17 cellular contexts compared by ENCODE assay signal in genomic region chr3:78101363-78101762, GRCh38.
DNase-seq lines count a peak whose midpoint lies in the region; ATAC-seq, FAIRE-seq and TF ChIP-seq lines count a peak whose summit lies in the region.
"Had no signal": no experiment of that assay in that cellular context is flagged by ENCODE, and none has a peak within 500 bp of the region (broad histone marks: within the 10 kb centered on the region; RNA-seq: fewer than 3 reads in every experiment).

No MANE protein-coding gene starts in this region.

- H2BK120ac ChIP-seq in IMR-90 (ENCODE audit: low read depth, low read length), result no peak overlapping the region

- TF ChIP-seq POLR2A in IMR-90 (IDR thresholded peaks at IDR 0.05; ENCODE audit: low read depth, low read length), result no peak

- no peaks in the 10 kb centered on the region for H3K27me3 Mint-ChIP-seq in immature natural killer cell (ENCODE audit: low read depth in 3 of 3)
- H3K27me3 Mint-ChIP-seq: activated CD4-positive, alpha-beta T cell treated with anti-CD3 and anti-CD28 coated beads for 36 hours had no signal

- H3K9me3 ChIP-seq in IMR-90 (ENCODE audit: control insufficient read depth, insufficient read depth, low read length), result no peaks in the 10 kb centered on the region
- no peaks in the 10 kb centered on the region for H3K9me3 ChIP-seq in keratinocyte (ENCODE audit: control insufficient read depth, low read depth, low read length)
- H3K9me3 ChIP-seq: upper lobe of left lung had no signal

- no peaks in the 10 kb centered on the region for H3K79me1 ChIP-seq in IMR-90 (ENCODE audit: low read depth in 1 of 2, low read length in 2 of 2)

- H3K27me3 ChIP-seq in IMR-90 (ENCODE audit: control insufficient read depth, insufficient read depth, low read length), result no peaks in the 10 kb centered on the region
- no peaks in the 10 kb centered on the region for H3K27me3 ChIP-seq in keratinocyte (ENCODE audit: control insufficient read depth, extremely low read depth, insufficient read depth, low read length)
- H3K27me3 ChIP-seq: upper lobe of left lung had no signal

- dilution Hi-C loops in IMR-90 (cut with HindIII; ENCODE audit: low sequenced_read_pairs, unreplicated experiment), result no loop called here
- dilution Hi-C loops in keratinocyte (cut with MboI; ENCODE audit: extremely low pct_ligation_motif_present, low sequenced_read_pairs), result no loop called here

- no peak overlapping the region for H3K27ac ChIP-seq in IMR-90 (ENCODE audit: insufficient read depth, low read length)
- no peak overlapping the region for H3K27ac ChIP-seq in keratinocyte (ENCODE audit: control insufficient read depth, insufficient read depth, low read length)
- H3K27ac ChIP-seq: upper lobe of left lung had no signal

- POLR2A ChIA-PET in IMR-90 (lab: Charles Lee; ENCODE audit: unreplicated experiment), result no interaction called here

- H2AFZ ChIP-seq in IMR-90 (replicated peaks; ENCODE audit: low read length, poor library complexity), result no peak overlapping the region
- no peak overlapping the region for H2AFZ ChIP-seq in keratinocyte (ENCODE audit: control insufficient read depth, low read length)

- no CpG with 5 or more reads among the region's 2 CpGs for WGBS in IMR-90 (ENCODE audit: extremely low coverage in 2 of 2, insufficient read length in 1 of 2), 2 experiments

- in situ Hi-C loops in IMR-90 (cut with MboI; ENCODE audit: low sequenced_read_pairs), result no loop called here

- H3K9ac ChIP-seq in IMR-90 (ENCODE audit: low read depth, low read length), result no peak overlapping the region
- H3K9ac ChIP-seq in keratinocyte (ENCODE audit: control insufficient read depth, extremely low read depth, insufficient read depth, low read length), result no peak overlapping the region

- H3K4me3 Mint-ChIP-seq in immature natural killer cell, result no peak overlapping the region
- H3K4me3 Mint-ChIP-seq: activated CD4-positive, alpha-beta T cell treated with anti-CD3 and anti-CD28 coated beads for 36 hours had no signal

- no peak overlapping the region for H4K5ac ChIP-seq in IMR-90 (ENCODE audit: low read depth, low read length)

- H2BK5ac ChIP-seq in IMR-90 (ENCODE audit: low read depth, low read length, poor library complexity, severe bottlenecking), result no peak overlapping the region

- H3K4me1 Mint-ChIP-seq in immature natural killer cell, result no peaks in the 10 kb centered on the region
- H3K4me1 Mint-ChIP-seq: activated CD4-positive, alpha-beta T cell treated with anti-CD3 and anti-CD28 coated beads for 36 hours had no signal

- no peaks in the 10 kb centered on the region for H3K79me2 ChIP-seq in keratinocyte (ENCODE audit: control insufficient read depth, insufficient read depth, low read length)

- no peak overlapping the region for H2AK9ac ChIP-seq in IMR-90 (replicated peaks; ENCODE audit: low read depth, low read length, poor library complexity)

- peak; percentile 53 for FAIRE-seq in keratinocyte (lab: Jason Lieb, UNC)
- FAIRE-seq: GM19239, HepG2 had no signal

- H3K14ac ChIP-seq in IMR-90 (replicated peaks; ENCODE audit: low read depth, low read length), result peak overlapping the region; percentile 6; the same call in 1 of the 2 replicates

- no peak overlapping the region for H2BK15ac ChIP-seq in IMR-90 (ENCODE audit: low read depth, low read length)

- H3K4ac ChIP-seq in IMR-90 (ENCODE audit: low read depth, low read length), result no peak overlapping the region

- H4K8ac ChIP-seq in IMR-90 (ENCODE audit: low read depth in 2 of 2, low read length in 2 of 2), result no peak overlapping the region

- H3K23ac ChIP-seq in IMR-90 (ENCODE audit: low read depth, low read length), result peak overlapping the region; percentile 25; the same call in 1 of the 2 replicates

- H4K20me1 ChIP-seq in IMR-90 (ENCODE audit: insufficient read depth, low read length), result no peaks in the 10 kb centered on the region
- H4K20me1 ChIP-seq in keratinocyte (ENCODE audit: control insufficient read depth, extremely low read depth, insufficient read depth, low read length), result no peaks in the 10 kb centered on the region

- CTCF ChIA-PET in IMR-90 (lab: Yijun Ruan, JAX), result no interaction called here

- DNase-seq in AG09309 (ENCODE audit: low read depth) (peak; percentile 40), IMR-90 (peak; percentile 74), choroid plexus epithelial cell (ENCODE audit: low read depth) (peak; percentile 54), keratinocyte (ENCODE audit: low read depth, low spot score) (no peak), occipital lobe (lab: John Stamatoyannopoulos, UW) (no peak), immature natural killer cell (no peak), NCI-H2171 (lab: John Stamatoyannopoulos, UW) (no peak)
- DNase-seq: activated CD4-positive, alpha-beta T cell treated with anti-CD3 and anti-CD28 coated beads for 36 hours; caudate nucleus; MV-4-11; NCI-H2029 treated with DMSO at 0.1 percent for 48 hours; NCI-H82; stimulated activated naive CD4-positive, alpha-beta T cell; upper lobe of left lung had no signal

- H3K4me1 ChIP-seq in IMR-90 (ENCODE audit: control insufficient read depth, insufficient read depth, low read length) (peaks cover 4% of the 10 kb centered on the region; the same call in 1 of the 2 replicates), keratinocyte (ENCODE audit: control insufficient read depth, extremely low read depth, insufficient read depth, low read length) (no peaks in the 10 kb centered on the region)
- H3K4me1 ChIP-seq: upper lobe of left lung had no signal

- H4K91ac ChIP-seq in IMR-90 (ENCODE audit: insufficient read depth, low read depth, low read length), result no peak overlapping the region

- intact Hi-C loops in IMR-90 (cut with micrococcal nuclease), result no loop called here

- peak overlapping the region; percentile 50; the same call in 1 of the 2 replicates for H3K4me2 ChIP-seq in IMR-90 (ENCODE audit: low read depth, low read length)
- no peak overlapping the region for H3K4me2 ChIP-seq in keratinocyte (ENCODE audit: control insufficient read depth, extremely low read depth, insufficient read depth, low read depth, low read length)

- TF ChIP-seq CTCF in AG09309 (IDR thresholded peaks at IDR 0.05; ENCODE audit: control insufficient read depth, insufficient read depth, low read depth, low read length, missing control alignments) (no peak), IMR-90 (conservative IDR thresholded peaks at IDR 0.05; ENCODE audit: low read depth, low read length) (no peak), choroid plexus epithelial cell (conservative IDR thresholded peaks at IDR 0.05; ENCODE audit: low read depth, low read length) (no peak), keratinocyte (optimal IDR thresholded peaks at IDR 0.05 in 1 of 3, IDR thresholded peaks at IDR 0.05 in 1 of 3, conservative IDR thresholded peaks at IDR 0.05 in 1 of 3; ENCODE audit: extremely low read depth in 1 of 3, insufficient read depth in 2 of 3, low read length in 3 of 3) (no peak)

- no peaks in the 10 kb centered on the region for H3K9me1 ChIP-seq in IMR-90 (ENCODE audit: insufficient read depth, low read length)
- H3K9me1 ChIP-seq in keratinocyte (ENCODE audit: control insufficient read depth, extremely low read depth, insufficient read depth, low read length), result no peaks in the 10 kb centered on the region

- peak; percentile 74 for ATAC-seq in IMR-90 (ENCODE audit: low read depth)
- no peak for ATAC-seq in HG02870 (IDR thresholded peaks at IDR 0.05; ENCODE audit: unreplicated experiment)
- ATAC-seq: activated CD4-positive, alpha-beta T cell treated with anti-CD3 and anti-CD28 coated beads for 36 hours; HepG2 had no signal

- no peaks in the 10 kb centered on the region for H3K36me3 ChIP-seq in IMR-90 (ENCODE audit: control insufficient read depth, insufficient read depth, low read length)
- no peaks in the 10 kb centered on the region for H3K36me3 ChIP-seq in keratinocyte (ENCODE audit: control insufficient read depth in 2 of 2, extremely low read depth in 1 of 2, insufficient read depth in 2 of 2, low read length in 2 of 2)
- H3K36me3 ChIP-seq: upper lobe of left lung had no signal

- H3K27ac Mint-ChIP-seq in immature natural killer cell, result no peak overlapping the region
- H3K27ac Mint-ChIP-seq: activated CD4-positive, alpha-beta T cell treated with anti-CD3 and anti-CD28 coated beads for 36 hours had no signal

- H2AK5ac ChIP-seq in IMR-90 (ENCODE audit: low read depth, low read length), result no peak overlapping the region

- peaks cover 3 to 33% (median 5%) of the 10 kb centered on the region in 6 donors for H3K9me3 Mint-ChIP-seq in immature natural killer cell

- no peak overlapping the region for H3K18ac ChIP-seq in IMR-90 (ENCODE audit: low read depth, low read length)

- H2BK20ac ChIP-seq in IMR-90 (ENCODE audit: low read depth, low read length), result no peak overlapping the region

- no peak for TF ChIP-seq RAD21 in IMR-90 (IDR thresholded peaks at IDR 0.05; ENCODE audit: low read length)

- H3K56ac ChIP-seq in IMR-90 (ENCODE audit: extremely low read depth, insufficient read depth, low read length), result no peak overlapping the region

- BruUV-seq in IMR-90 (replicated peaks; lab: Mats Ljungman, UMichigan), result no TSS peak

- no peaks in the 10 kb centered on the region for H3K36me3 Mint-ChIP-seq in immature natural killer cell

- H3K4me3 ChIP-seq in AG09309 (ENCODE audit: control insufficient read depth, low read depth, low read length) (no peak overlapping the region), IMR-90 (ENCODE audit: insufficient read depth, low read depth, low read length) (no peak overlapping the region), choroid plexus epithelial cell (ENCODE audit: low read depth, low read length) (no peak overlapping the region), keratinocyte (ENCODE audit: control insufficient read depth in 2 of 3, extremely low read depth in 1 of 3, insufficient read depth in 2 of 3, low read depth in 1 of 3, low read length in 3 of 3) (no peak overlapping the region)
- H3K4me3 ChIP-seq: upper lobe of left lung had no signal

TF ChIP-seq in IMR-90, 13 proteins besides CTCF, POLR2A, EP300 and RAD21 (continues in another document):
- TF ChIP-seq MXI1 (IDR thresholded peaks at IDR 0.05; ENCODE audit: borderline replicate concordance, low read depth, low read length), result no peak
- TF ChIP-seq FOS (IDR thresholded peaks at IDR 0.05; ENCODE audit: low read depth, low read length), result no peak
- TF ChIP-seq ELK1 (IDR thresholded peaks at IDR 0.05; ENCODE audit: borderline replicate concordance, low read depth, low read length), result no peak
- no peak for TF ChIP-seq SMC3 (IDR thresholded peaks at IDR 0.05; ENCODE audit: low read depth, low read length)
- no peak for TF ChIP-seq MAFK (IDR thresholded peaks at IDR 0.05; ENCODE audit: low read depth, low read length)
- no peak for TF ChIP-seq NFE2L2 (IDR thresholded peaks at IDR 0.05; ENCODE audit: low read depth, low read length)
- no peak for TF ChIP-seq CHD1 (IDR thresholded peaks at IDR 0.05; ENCODE audit: low read depth, low read length)

Comparison
In these comparisons a context has a peak if more than half of its experiments do, and no peak if none do; other contexts are left out.
1. DNase-seq: peak in AG09309 (single experiment), IMR-90 (single experiment) and choroid plexus epithelial cell (single experiment); none in keratinocyte (single experiment), occipital lobe (single experiment), immature natural killer cell (0 of 3) and NCI-H2171 (single experiment).